1 cellular context compared by ENCODE assay signal in genomic region chr2:173965372-173966025, GRCh38.
A peak's percentile ranks its signal among the peaks of the same experiment; 100 is the strongest.
TF ChIP-seq lines count a peak whose summit lies in the region.

Gene SP3 (minus strand): TSS chr2:173965373. CDS start chr2:173965171, 202 bp downstream.

TF ChIP-seq in HepG2, 621 proteins besides CTCF, POLR2A, EP300 and RAD21 (continued from another document and continues in another):
- TF ChIP-seq PBX3 (CRISPR knock-in tag; IDR thresholded peaks at IDR 0.05; ENCODE audit: borderline replicate concordance) (peak; percentile 91), THAP11 (CRISPR knock-in tag; IDR thresholded peaks at IDR 0.05) (peak; percentile 70), ZZZ3 (CRISPR knock-in tag; IDR thresholded peaks at IDR 0.05; ENCODE audit: borderline replicate concordance) (no peak), TRAFD1 (CRISPR knock-in tag; IDR thresholded peaks at IDR 0.05; ENCODE audit: borderline replicate concordance) (no peak; the same call in 1 of the 2 replicates), SNAI1 (CRISPR knock-in tag; IDR thresholded peaks at IDR 0.05; ENCODE audit: borderline replicate concordance) (peak; percentile 69), ZNF414 (CRISPR knock-in tag; IDR thresholded peaks at IDR 0.05) (0 out of 2 replicates have a peak, but pooled peaks have one; percentile 58), DPF2 (CRISPR knock-in tag; IDR thresholded peaks at IDR 0.05; ENCODE audit: borderline replicate concordance, low read depth) (no peak), ELF3 (CRISPR knock-in tag; IDR thresholded peaks at IDR 0.05) (peak; percentile 85), FLYWCH1 (CRISPR knock-in tag; IDR thresholded peaks at IDR 0.05) (no peak), ZNF318 (CRISPR knock-in tag; IDR thresholded peaks at IDR 0.05) (0 out of 2 replicates have a peak, but pooled peaks have one; percentile 65), ZNF609 (CRISPR knock-in tag; IDR thresholded peaks at IDR 0.05; ENCODE audit: borderline replicate concordance) (peak; percentile 88), NFE2L2 (IDR thresholded peaks at IDR 0.05; ENCODE audit: low read length) (no peak), REXO4 (CRISPR knock-in tag; IDR thresholded peaks at IDR 0.05; ENCODE audit: borderline replicate concordance) (0 out of 2 replicates have a peak, but pooled peaks have one; percentile 66), NR2F6 (IDR thresholded peaks at IDR 0.05) (no peak), NR2F6 (CRISPR knock-in tag; IDR thresholded peaks at IDR 0.05) (0 out of 2 replicates have a peak, but pooled peaks have one; percentile 7), ZNF720 (CRISPR knock-in tag; IDR thresholded peaks at IDR 0.05) (no peak), ZSCAN29 (CRISPR knock-in tag; conservative IDR thresholded peaks at IDR 0.05) (peak; percentile 30; the same call in 1 of the 2 replicates), CSRNP1 (CRISPR knock-in tag; IDR thresholded peaks at IDR 0.05) (peak; percentile 71; the same call in 1 of the 2 replicates), ZNF646 (CRISPR knock-in tag; IDR thresholded peaks at IDR 0.05) (peak; percentile 53), SALL2 (CRISPR knock-in tag; IDR thresholded peaks at IDR 0.05) (peak; percentile 83; the same call in 1 of the 2 replicates), ZFX (CRISPR knock-in tag; IDR thresholded peaks at IDR 0.05; ENCODE audit: low read depth) (peak; percentile 89), MXD3 (CRISPR knock-in tag; IDR thresholded peaks at IDR 0.05) (peak; percentile 92), ZNF343 (CRISPR knock-in tag; IDR thresholded peaks at IDR 0.05) (peak; percentile 85), ZKSCAN5 (CRISPR knock-in tag; IDR thresholded peaks at IDR 0.05) (no peak)
